In the genomic region with DNA sequence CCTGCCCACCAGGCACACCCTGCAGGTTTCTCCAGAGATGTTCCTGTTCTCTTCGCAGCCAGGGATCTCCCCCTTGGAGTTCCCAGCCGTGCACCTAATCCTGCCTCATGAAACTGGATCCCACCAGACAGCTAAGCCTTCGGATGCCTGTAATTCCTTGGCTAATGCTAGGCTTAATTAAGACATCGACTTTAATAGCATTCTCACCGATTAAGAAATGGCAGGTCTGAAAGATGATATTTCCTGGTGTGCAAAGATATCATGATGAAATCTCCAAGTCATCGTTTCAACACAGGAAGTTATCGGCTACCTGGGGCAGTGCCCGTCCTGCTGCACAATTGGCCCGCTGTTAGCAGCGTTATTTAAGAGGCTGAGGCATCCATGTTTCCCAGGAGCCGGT, we compare ENCODE assay signal across 26 cellular contexts. TPM values are rescaled to one million over a fixed set of nuclear protein-coding genes. Genes with fewer than 3 reads are reported as not detected.
DNase-seq lines count a peak whose midpoint lies in the region; ATAC-seq, FAIRE-seq and TF ChIP-seq lines count a peak whose summit lies in the region.
"Had no signal": no experiment of that assay in that cellular context is flagged by ENCODE, and none has a peak within 500 bp of the region (broad histone marks: within the 10 kb centered on the region; RNA-seq: fewer than 3 reads in every experiment).

No MANE protein-coding gene starts in this region.

- H3K18ac ChIP-seq in mesendoderm (ENCODE audit: low read length) = no peak overlapping the region

- no peak for TF ChIP-seq POLR2A in NB4 (IDR thresholded peaks at IDR 0.05; ENCODE audit: extremely low read depth, insufficient read length)

- H3K9ac ChIP-seq in mesendoderm (ENCODE audit: low read length) = no peak overlapping the region

- no peak overlapping the region for H3K4me3 Mint-ChIP-seq in T-helper 2 cell treated with Interferon-gamma antibody and Interleukin-4, amounts not matched to agents 5 μg/mL and 100 μg/mL, for 36 hours
- H3K4me3 Mint-ChIP-seq: CD8-positive, alpha-beta memory T cell; naive B cell had no signal

- H2BK5ac ChIP-seq in mesendoderm (ENCODE audit: low read length) = no peak overlapping the region

- no peak overlapping the region for H2BK15ac ChIP-seq in mesendoderm (replicated peaks; ENCODE audit: low read depth)

- H3K79me2 ChIP-seq in mesendoderm (ENCODE audit: control insufficient read depth, insufficient read depth, low read length) = no peaks in the 10 kb centered on the region

- peak; percentile 34 for DNase-seq in AG09309 (ENCODE audit: low read depth)
- DNase-seq in NB4 (ENCODE audit: low read depth) = peak; percentile 46
- DNase-seq in bronchial epithelial cell (ENCODE audit: low read depth) = peak; percentile 80
- peak; percentile 3 for DNase-seq in myocyte (ENCODE audit: low read depth)
- DNase-seq in mesendoderm = no peak
- DNase-seq in T-helper 2 cell treated with Interferon-gamma antibody and Interleukin-4, amounts not matched to agents 5 μg/mL and 100 μg/mL, for 36 hours (ENCODE audit: low spot score) = no peak
- DNase-seq in H4 (ENCODE audit: low spot score) = no peak
- DNase-seq: activated CD4-positive, alpha-beta T cell treated with anti-CD3 and anti-CD28 coated beads, Interleukin-2, amount 50 U/mL, for 4 hours; activated CD8-positive, alpha-beta memory T cell treated with anti-CD3 and anti-CD28 coated beads, Interleukin-2, amount 50 U/mL, for 48 hours; activated effector memory CD4-positive, alpha-beta T cell treated with Interleukin-2 at 50 U/mL for 16 hours; CD8-positive, alpha-beta memory T cell; hippocampal formation; Kasumi-1; naive B cell; NCI-H1105; NCI-H2081; NCI-H526; sigmoid colon; stimulated activated CD4-positive, alpha-beta T cell treated with anti-CD3 and anti-CD28 coated beads, Interleukin-2, amount 100 ng/mL, for 24 hours; stimulated activated naive CD4-positive, alpha-beta T cell treated with Interleukin-2 at 50 U/mL for 16 hours; T-helper 2 cell; thyroid gland had no signal

- H3K23ac ChIP-seq in mesendoderm (ENCODE audit: low read length) = no peak overlapping the region

- H3K27me3 ChIP-seq in bronchial epithelial cell (ENCODE audit: control insufficient read depth, insufficient read depth, low read length) = no peaks in the 10 kb centered on the region
- H3K27me3 ChIP-seq in mesendoderm (ENCODE audit: insufficient read depth, low read length, poor library complexity) = no peaks in the 10 kb centered on the region
- H3K27me3 ChIP-seq: sigmoid colon, thyroid gland had no signal

- no peaks in the 10 kb centered on the region for H3K79me1 ChIP-seq in mesendoderm (ENCODE audit: low read length)

- H3K27me3 Mint-ChIP-seq in T-helper 2 cell treated with Interferon-gamma antibody and Interleukin-4, amounts not matched to agents 5 μg/mL and 100 μg/mL, for 36 hours (ENCODE audit: low read depth) = no peaks in the 10 kb centered on the region

- no peak overlapping the region for H3K4me3 ChIP-seq in AG09309 (ENCODE audit: control insufficient read depth, low read depth, low read length)
- H3K4me3 ChIP-seq in NB4 (ENCODE audit: low read depth, low read length) = no peak overlapping the region
- no peak overlapping the region for H3K4me3 ChIP-seq in bronchial epithelial cell (ENCODE audit: low read depth, low read length)
- H3K4me3 ChIP-seq in mesendoderm (ENCODE audit: low read length) = no peak overlapping the region
- H3K4me3 ChIP-seq: sigmoid colon, thyroid gland had no signal

- no CpG with 5 or more reads among the region's 11 CpGs for WGBS in mesendoderm (ENCODE audit: extremely low coverage, insufficient coverage, low lambda C conversion rate)

- H2AK5ac ChIP-seq in mesendoderm (ENCODE audit: low read length) = no peak overlapping the region

- H3K4me1 ChIP-seq in mesendoderm (ENCODE audit: control insufficient read depth, low read depth, low read length) = peaks cover 8% of the 10 kb centered on the region
- H3K4me1 ChIP-seq: sigmoid colon, thyroid gland had no signal

- H4K8ac ChIP-seq in mesendoderm (ENCODE audit: low read depth, low read length) = no peak overlapping the region

- FAIRE-seq in bronchial epithelial cell (lab: Jason Lieb, UNC) = peak; percentile 96
- FAIRE-seq: endometrium, GM12891, H54 had no signal

- no peak for ATAC-seq in GM18498 (IDR thresholded peaks at IDR 0.05; ENCODE audit: unreplicated experiment)

- H3K56ac ChIP-seq in mesendoderm (ENCODE audit: low read length) = no peak overlapping the region

- no peak overlapping the region for H3K27ac ChIP-seq in mesendoderm (ENCODE audit: low read depth, low read length)
- H3K27ac ChIP-seq: sigmoid colon, thyroid gland had no signal

- no peak overlapping the region for H2BK120ac ChIP-seq in mesendoderm (ENCODE audit: low read depth, low read length)

- H3K9me3 Mint-ChIP-seq in T-helper 2 cell treated with Interferon-gamma antibody and Interleukin-4, amounts not matched to agents 5 μg/mL and 100 μg/mL, for 36 hours = no peaks in the 10 kb centered on the region
- H3K9me3 Mint-ChIP-seq: CD8-positive, alpha-beta memory T cell; naive B cell had no signal

- H4K5ac ChIP-seq in mesendoderm (ENCODE audit: low read length) = no peak overlapping the region

- no peak overlapping the region for H3K4ac ChIP-seq in mesendoderm (ENCODE audit: low read depth, low read length)

- no peaks in the 10 kb centered on the region for H3K36me3 Mint-ChIP-seq in T-helper 2 cell treated with Interferon-gamma antibody and Interleukin-4, amounts not matched to agents 5 μg/mL and 100 μg/mL, for 36 hours (ENCODE audit: low read depth)
- H3K36me3 Mint-ChIP-seq: CD8-positive, alpha-beta memory T cell; naive B cell had no signal

- TF ChIP-seq CTCF in AG09309 (IDR thresholded peaks at IDR 0.05; ENCODE audit: control insufficient read depth, insufficient read depth, low read depth, low read length, missing control alignments) (no peak), NB4 (IDR thresholded peaks at IDR 0.05; ENCODE audit: low read depth, low read length) (no peak), bronchial epithelial cell (IDR thresholded peaks at IDR 0.05; ENCODE audit: insufficient read depth, low read length, severe bottlenecking) (no peak)

- no peak overlapping the region for H3K4me2 ChIP-seq in mesendoderm (ENCODE audit: low read length)

- no peaks in the 10 kb centered on the region for H3K4me1 Mint-ChIP-seq in T-helper 2 cell treated with Interferon-gamma antibody and Interleukin-4, amounts not matched to agents 5 μg/mL and 100 μg/mL, for 36 hours (ENCODE audit: low read depth)
- H3K4me1 Mint-ChIP-seq: CD8-positive, alpha-beta memory T cell had no signal

- H3K36me3 ChIP-seq in bronchial epithelial cell (ENCODE audit: control insufficient read depth, insufficient read depth, low read length) (no peaks in the 10 kb centered on the region), mesendoderm (ENCODE audit: control insufficient read depth, insufficient read depth, low read length) (no peaks in the 10 kb centered on the region)
- H3K36me3 ChIP-seq: sigmoid colon, thyroid gland had no signal

- no peak overlapping the region for H3K27ac Mint-ChIP-seq in T-helper 2 cell treated with Interferon-gamma antibody and Interleukin-4, amounts not matched to agents 5 μg/mL and 100 μg/mL, for 36 hours
- H3K27ac Mint-ChIP-seq: CD8-positive, alpha-beta memory T cell; naive B cell had no signal

RNA-seq across cellular contexts. Expression of gene CCND1, which starts 41.5 kb away (rescaled TPM):
- total RNA-seq in bronchial epithelial cell (83.8 and 198 TPM in 2 replicates), myocyte (107 and 133 TPM in 2 replicates)
- polyA plus RNA-seq in myocyte (2012) = 292 TPM
- polyA plus RNA-seq in mesendoderm (2013, experiment 1 of 2) = 110 TPM
- polyA plus RNA-seq in mesendoderm (2013, experiment 2 of 2) = 112 TPM
- total RNA-seq in H4 (2014; rRNA removed; shearing (Covaris generic)) = 67.5 and 80.4 TPM in 2 replicates

Comparison
In these comparisons a context has a peak if more than half of its experiments do, and no peak if none do; other contexts are left out.
1. DNase-seq: peak in AG09309 (single experiment), NB4 (single experiment), bronchial epithelial cell (single experiment) and myocyte (single experiment); none in mesendoderm (single experiment), T-helper 2 cell treated with Interferon-gamma antibody and Interleukin-4, amounts not matched to agents 5 μg/mL and 100 μg/mL, for 36 hours (single experiment) and H4 (single experiment).